In the genomic region with DNA sequence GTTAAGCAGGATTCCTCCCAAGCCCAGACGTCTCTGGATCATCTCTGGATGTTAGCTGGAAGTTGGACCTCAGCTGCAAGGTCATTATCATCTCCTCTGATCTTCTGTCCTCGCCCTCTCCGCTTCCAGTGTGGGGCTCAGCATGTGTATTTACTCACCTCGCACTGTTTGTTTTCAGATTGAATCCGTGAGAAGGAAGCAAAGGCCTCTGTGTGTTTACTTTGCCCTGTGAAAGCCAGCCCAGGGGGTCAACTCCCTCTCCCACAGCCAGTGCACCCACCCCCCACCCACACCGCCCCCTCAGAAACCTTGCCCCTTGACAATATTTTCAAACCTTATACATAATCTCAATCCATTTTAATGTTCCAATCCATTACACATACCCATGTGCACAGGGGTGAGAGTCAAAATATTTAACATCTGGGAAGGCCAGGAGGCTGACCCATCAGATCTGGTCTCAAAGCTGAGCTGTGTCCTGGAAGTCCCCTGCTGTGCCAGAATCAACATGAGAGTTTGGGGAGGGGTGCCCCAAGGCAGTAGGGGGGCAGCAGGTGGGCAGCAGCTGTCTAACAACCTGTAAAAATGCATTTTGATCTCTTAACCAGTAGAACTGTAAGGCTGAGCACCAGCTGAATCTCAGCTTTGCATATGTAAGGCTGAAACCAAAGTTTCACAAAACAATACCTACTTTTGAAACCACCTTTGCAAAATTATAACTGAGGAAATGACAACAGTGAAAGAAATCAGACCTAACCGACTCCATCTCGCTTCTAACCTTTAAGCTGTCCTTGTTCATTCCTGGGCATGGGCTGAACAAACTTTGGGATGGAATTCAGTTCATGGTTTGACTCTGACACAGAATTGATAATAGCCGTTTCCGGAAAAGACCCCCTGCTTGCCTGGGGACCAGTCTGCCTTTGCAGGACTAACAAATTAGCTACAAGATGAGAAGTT, we compare ENCODE assay signal across 1 cellular context.
A peak's percentile ranks its signal among the peaks of the same experiment; 100 is the strongest.
TF ChIP-seq lines count a peak whose summit lies in the region.

No MANE protein-coding gene starts in this region.

TF ChIP-seq in HepG2, 621 proteins besides CTCF, POLR2A, EP300 and RAD21 (continued from another document and continues in another):
- TF ChIP-seq, protein P1, sequence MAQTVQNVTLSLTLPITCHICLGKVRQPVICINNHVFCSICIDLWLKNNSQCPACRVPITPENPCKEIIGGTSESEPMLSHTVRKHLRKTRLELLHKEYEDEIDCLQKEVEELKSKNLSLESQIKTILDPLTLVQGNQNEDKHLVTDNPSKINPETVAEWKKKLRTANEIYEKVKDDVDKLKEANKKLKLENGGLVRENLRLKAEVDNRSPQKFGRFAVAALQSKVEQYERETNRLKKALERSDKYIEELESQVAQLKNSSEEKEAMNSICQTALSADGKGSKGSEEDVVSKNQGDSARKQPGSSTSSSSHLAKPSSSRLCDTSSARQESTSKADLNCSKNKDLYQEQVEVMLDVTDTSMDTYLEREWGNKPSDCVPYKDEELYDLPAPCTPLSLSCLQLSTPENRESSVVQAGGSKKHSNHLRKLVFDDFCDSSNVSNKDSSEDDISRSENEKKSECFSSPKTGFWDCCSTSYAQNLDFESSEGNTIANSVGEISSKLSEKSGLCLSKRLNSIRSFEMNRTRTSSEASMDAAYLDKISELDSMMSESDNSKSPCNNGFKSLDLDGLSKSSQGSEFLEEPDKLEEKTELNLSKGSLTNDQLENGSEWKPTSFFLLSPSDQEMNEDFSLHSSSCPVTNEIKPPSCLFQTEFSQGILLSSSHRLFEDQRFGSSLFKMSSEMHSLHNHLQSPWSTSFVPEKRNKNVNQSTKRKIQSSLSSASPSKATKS (CRISPR knock-in tag; IDR thresholded peaks at IDR 0.05) = no peak
- 0 out of 2 replicates have a peak, but pooled peaks have one; percentile 63 for TF ChIP-seq IRX3 (CRISPR knock-in tag; IDR thresholded peaks at IDR 0.05; ENCODE audit: borderline replicate concordance, low read depth)
- TF ChIP-seq ZBTB14 (CRISPR knock-in tag; IDR thresholded peaks at IDR 0.05) = no peak
- TF ChIP-seq FOXC1 (CRISPR knock-in tag; IDR thresholded peaks at IDR 0.05; ENCODE audit: borderline replicate concordance) = no peak; the same call in 1 of the 2 replicates
- no peak for TF ChIP-seq ZNF547 (CRISPR knock-in tag; IDR thresholded peaks at IDR 0.05)
- peak; percentile 92 for TF ChIP-seq SP5 (CRISPR knock-in tag; IDR thresholded peaks at IDR 0.05; ENCODE audit: borderline replicate concordance, low read depth)
- peak; percentile 81 for TF ChIP-seq MED1 (CRISPR knock-in tag; IDR thresholded peaks at IDR 0.05)
- TF ChIP-seq HNRNPUL1 (IDR thresholded peaks at IDR 0.05; ENCODE audit: low read depth, low read length) = no peak
- no peak for TF ChIP-seq ZNF337 (CRISPR knock-in tag; IDR thresholded peaks at IDR 0.05; ENCODE audit: borderline replicate concordance, low read depth)
- TF ChIP-seq MEF2D (CRISPR knock-in tag; IDR thresholded peaks at IDR 0.05) = peak; percentile 62; the same call in 1 of the 2 replicates
- no peak for TF ChIP-seq NCOA5 (CRISPR knock-in tag; IDR thresholded peaks at IDR 0.05)
- no peak for TF ChIP-seq ATM (IDR thresholded peaks at IDR 0.05; ENCODE audit: borderline replicate concordance)
- TF ChIP-seq NFRKB (IDR thresholded peaks at IDR 0.05) = no peak
- TF ChIP-seq ZNF30 (CRISPR knock-in tag; IDR thresholded peaks at IDR 0.05) = no peak
- no peak for TF ChIP-seq USF2 (IDR thresholded peaks at IDR 0.05; ENCODE audit: low read depth, low read length)
- TF ChIP-seq USF2 (CRISPR knock-in tag; IDR thresholded peaks at IDR 0.05; ENCODE audit: borderline replicate concordance) = no peak
- peak; percentile 94 for TF ChIP-seq NR2F6 (IDR thresholded peaks at IDR 0.05)
- peak; percentile 97 for TF ChIP-seq NR2F6 (CRISPR knock-in tag; IDR thresholded peaks at IDR 0.05)
- TF ChIP-seq CBFB (CRISPR knock-in tag; IDR thresholded peaks at IDR 0.05) = 0 out of 2 replicates have a peak, but pooled peaks have one; percentile 54
- no peak for TF ChIP-seq KDM5B (CRISPR knock-in tag; IDR thresholded peaks at IDR 0.05; ENCODE audit: borderline replicate concordance)
- 0 out of 2 replicates have a peak, but pooled peaks have one; percentile 71 for TF ChIP-seq TOPORS (CRISPR knock-in tag; IDR thresholded peaks at IDR 0.05)
- TF ChIP-seq, protein P2, sequence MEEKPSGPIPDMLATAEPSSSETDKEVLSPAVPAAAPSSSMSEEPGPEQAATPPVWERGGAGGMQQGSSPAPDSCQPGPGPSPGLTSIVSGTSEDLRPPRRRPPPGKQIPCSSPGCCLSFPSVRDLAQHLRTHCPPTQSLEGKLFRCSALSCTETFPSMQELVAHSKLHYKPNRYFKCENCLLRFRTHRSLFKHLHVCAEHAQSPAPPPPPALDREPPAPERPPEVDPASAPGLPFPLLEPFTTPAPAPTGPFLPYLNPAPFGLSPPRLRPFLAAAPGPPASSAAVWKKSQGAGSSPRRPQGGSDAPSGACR (CRISPR knock-in tag; IDR thresholded peaks at IDR 0.05) = peak; percentile 83; the same call in 1 of the 2 replicates
- peak; percentile 35; the same call in 1 of the 2 replicates for TF ChIP-seq ZNF652 (CRISPR knock-in tag; IDR thresholded peaks at IDR 0.05; ENCODE audit: borderline replicate concordance, low read depth)
- TF ChIP-seq SOX5 (CRISPR knock-in tag; IDR thresholded peaks at IDR 0.05; ENCODE audit: borderline replicate concordance) = peak; percentile 88
- TF ChIP-seq MTERF4 (CRISPR knock-in tag; IDR thresholded peaks at IDR 0.05) = no peak
- no peak for TF ChIP-seq MYNN (CRISPR knock-in tag; IDR thresholded peaks at IDR 0.05; ENCODE audit: low read depth)
- TF ChIP-seq NBN (conservative IDR thresholded peaks at IDR 0.05) = no peak
- TF ChIP-seq THAP7 (CRISPR knock-in tag; IDR thresholded peaks at IDR 0.05) = no peak
- TF ChIP-seq HNRNPK (IDR thresholded peaks at IDR 0.05; ENCODE audit: low read depth, low read length, poor library complexity, severe bottlenecking) = no peak
- TF ChIP-seq, protein P3, sequence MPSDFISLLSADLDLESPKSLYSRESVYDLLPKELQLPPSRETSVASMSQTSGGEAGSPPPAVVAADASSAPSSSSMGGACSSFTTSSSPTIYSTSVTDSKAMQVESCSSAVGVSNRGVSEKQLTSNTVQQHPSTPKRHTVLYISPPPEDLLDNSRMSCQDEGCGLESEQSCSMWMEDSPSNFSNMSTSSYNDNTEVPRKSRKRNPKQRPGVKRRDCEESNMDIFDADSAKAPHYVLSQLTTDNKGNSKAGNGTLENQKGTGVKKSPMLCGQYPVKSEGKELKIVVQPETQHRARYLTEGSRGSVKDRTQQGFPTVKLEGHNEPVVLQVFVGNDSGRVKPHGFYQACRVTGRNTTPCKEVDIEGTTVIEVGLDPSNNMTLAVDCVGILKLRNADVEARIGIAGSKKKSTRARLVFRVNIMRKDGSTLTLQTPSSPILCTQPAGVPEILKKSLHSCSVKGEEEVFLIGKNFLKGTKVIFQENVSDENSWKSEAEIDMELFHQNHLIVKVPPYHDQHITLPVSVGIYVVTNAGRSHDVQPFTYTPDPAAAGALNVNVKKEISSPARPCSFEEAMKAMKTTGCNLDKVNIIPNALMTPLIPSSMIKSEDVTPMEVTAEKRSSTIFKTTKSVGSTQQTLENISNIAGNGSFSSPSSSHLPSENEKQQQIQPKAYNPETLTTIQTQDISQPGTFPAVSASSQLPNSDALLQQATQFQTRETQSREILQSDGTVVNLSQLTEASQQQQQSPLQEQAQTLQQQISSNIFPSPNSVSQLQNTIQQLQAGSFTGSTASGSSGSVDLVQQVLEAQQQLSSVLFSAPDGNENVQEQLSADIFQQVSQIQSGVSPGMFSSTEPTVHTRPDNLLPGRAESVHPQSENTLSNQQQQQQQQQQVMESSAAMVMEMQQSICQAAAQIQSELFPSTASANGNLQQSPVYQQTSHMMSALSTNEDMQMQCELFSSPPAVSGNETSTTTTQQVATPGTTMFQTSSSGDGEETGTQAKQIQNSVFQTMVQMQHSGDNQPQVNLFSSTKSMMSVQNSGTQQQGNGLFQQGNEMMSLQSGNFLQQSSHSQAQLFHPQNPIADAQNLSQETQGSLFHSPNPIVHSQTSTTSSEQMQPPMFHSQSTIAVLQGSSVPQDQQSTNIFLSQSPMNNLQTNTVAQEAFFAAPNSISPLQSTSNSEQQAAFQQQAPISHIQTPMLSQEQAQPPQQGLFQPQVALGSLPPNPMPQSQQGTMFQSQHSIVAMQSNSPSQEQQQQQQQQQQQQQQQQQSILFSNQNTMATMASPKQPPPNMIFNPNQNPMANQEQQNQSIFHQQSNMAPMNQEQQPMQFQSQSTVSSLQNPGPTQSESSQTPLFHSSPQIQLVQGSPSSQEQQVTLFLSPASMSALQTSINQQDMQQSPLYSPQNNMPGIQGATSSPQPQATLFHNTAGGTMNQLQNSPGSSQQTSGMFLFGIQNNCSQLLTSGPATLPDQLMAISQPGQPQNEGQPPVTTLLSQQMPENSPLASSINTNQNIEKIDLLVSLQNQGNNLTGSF (CRISPR knock-in tag; IDR thresholded peaks at IDR 0.05) = no peak
- TF ChIP-seq, protein P4, sequence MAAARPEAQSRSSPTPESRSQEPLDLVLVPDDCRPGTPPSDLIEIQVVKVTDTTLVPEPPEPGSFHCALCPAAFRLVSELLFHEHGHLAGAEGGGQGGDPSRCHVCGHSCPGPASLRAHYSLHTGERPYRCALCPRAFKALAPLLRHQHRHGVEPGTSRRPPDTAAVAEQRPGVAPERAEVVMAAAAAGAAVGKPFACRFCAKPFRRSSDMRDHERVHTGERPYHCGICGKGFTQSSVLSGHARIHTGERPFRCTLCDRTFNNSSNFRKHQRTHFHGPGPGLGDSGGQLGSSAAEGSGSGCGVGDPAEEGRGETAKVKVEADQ (CRISPR knock-in tag; IDR thresholded peaks at IDR 0.05; ENCODE audit: borderline replicate concordance) = no peak
- no peak for TF ChIP-seq HDAC6 (IDR thresholded peaks at IDR 0.05; ENCODE audit: low read depth, low read length)
- TF ChIP-seq ZNF7 (CRISPR knock-in tag; IDR thresholded peaks at IDR 0.05) = no peak
- peak; percentile 85; the same call in 1 of the 2 replicates for TF ChIP-seq HDAC1 (CRISPR knock-in tag; IDR thresholded peaks at IDR 0.05)
- no peak for TF ChIP-seq ZFP36L2 (CRISPR knock-in tag; IDR thresholded peaks at IDR 0.05)
- no peak for TF ChIP-seq DDIT3 (CRISPR knock-in tag; IDR thresholded peaks at IDR 0.05)
- TF ChIP-seq DRAP1 (CRISPR knock-in tag; IDR thresholded peaks at IDR 0.05) = peak; percentile 43; the same call in 1 of the 2 replicates
